16 cellular contexts compared by ENCODE assay signal in genomic region chr9:117080996-117081395, GRCh38.
DNase-seq lines count a peak whose midpoint lies in the region; ATAC-seq and TF ChIP-seq lines count a peak whose summit lies in the region.
"Had no signal": no experiment of that assay in that cellular context is flagged by ENCODE, and none has a peak within 500 bp of the region (broad histone marks: within the 10 kb centered on the region; RNA-seq: fewer than 3 reads in every experiment).

No MANE protein-coding gene starts in this region.

- H3K27me3 ChIP-seq in HUES48 (ENCODE audit: control insufficient read depth, insufficient read depth, low read length) (no peaks in the 10 kb centered on the region), SK-N-SH (ENCODE audit: insufficient read depth) (no peaks in the 10 kb centered on the region)

- peaks cover 0 to 7% of the 10 kb centered on the region in 2 donors for H3K9me3 Mint-ChIP-seq in natural killer cell
- no peaks in the 10 kb centered on the region for H3K9me3 Mint-ChIP-seq in activated naive CD8-positive, alpha-beta T cell treated with anti-CD3 and anti-CD28 coated beads for 36 hours
- H3K9me3 Mint-ChIP-seq: CD4-positive, alpha-beta T cell had no signal

- H3F3A ChIP-seq in SK-N-SH (replicated peaks; ENCODE audit: insufficient read depth): no peaks in the 10 kb centered on the region

- H2AFZ ChIP-seq in SK-N-SH (ENCODE audit: low read depth): no peak overlapping the region
- H2AFZ ChIP-seq: GM23248 had no signal

- POLR2A ChIA-PET in SK-N-SH (lab: Yijun Ruan, JAX): no interaction called here

- intact Hi-C loops in natural killer cell (cut with micrococcal nuclease): no loop called here

- H3K4me3 ChIP-seq in HUES48 (ENCODE audit: low read depth, low read length): no peak overlapping the region
- H3K4me3 ChIP-seq in SK-N-SH (ENCODE audit: low read depth in 2 of 2, low read length in 1 of 2): no peak overlapping the region
- H3K4me3 ChIP-seq: GM23248 had no signal

- 5% methylated on average over 2 of the region's 2 CpGs for WGBS in SK-N-SH (ENCODE audit: low lambda C conversion rate)

- peak in 1 of 2 experiments; percentile 49; a peak in 1 of 4 replicates for TF ChIP-seq EP300 in SK-N-SH (IDR thresholded peaks at IDR 0.05; ENCODE audit: borderline replicate concordance in 1 of 2, low read depth in 1 of 2, low read length in 1 of 2)

- H3K4me2 ChIP-seq in SK-N-SH: no peak overlapping the region

- H3K36me3 ChIP-seq in HUES48 (ENCODE audit: control insufficient read depth, insufficient read depth, low read length) (no peaks in the 10 kb centered on the region), SK-N-SH (replicated peaks in 1 of 2; ENCODE audit: control insufficient read depth in 1 of 2, insufficient read depth in 2 of 2, low read length in 1 of 2) (no peaks in the 10 kb centered on the region)

- TF ChIP-seq CTCF in SK-N-SH (IDR thresholded peaks at IDR 0.05) (no peak), natural killer cell (IDR thresholded peaks at IDR 0.05) (no peak)

- DNase-seq in SK-N-SH (peak; percentile 25), iPS DF 19.7 (ENCODE audit: low read depth, low spot score) (peak; percentile 38), pons (ENCODE audit: low spot score) (peak; percentile 57), natural killer cell (no peak), NCI-H128 (lab: John Stamatoyannopoulos, UW; ENCODE audit: unreplicated experiment) (no peak), GF-D8 (lab: John Stamatoyannopoulos, UW) (no peak)
- DNase-seq in activated naive CD8-positive, alpha-beta T cell treated with anti-CD3 and anti-CD28 coated beads for 36 hours: no peak
- DNase-seq: CD4-positive, alpha-beta T cell; COR-L47; DMS79; GM23248; KBM-7; NCI-H1105 had no signal

- no peaks in the 10 kb centered on the region for H3K9me2 ChIP-seq in SK-N-SH

- peak overlapping the region; percentile 27 for H3K27ac ChIP-seq in HUES48 (ENCODE audit: low read depth, low read length)
- H3K27ac ChIP-seq in SK-N-SH (ENCODE audit: low read depth in 2 of 2, low read length in 1 of 2): peak overlapping the region in 1 of 2 experiments; percentile 60; a peak in 2 of 4 replicates
- H3K27ac ChIP-seq: GM23248, HL-60 had no signal

- H3K36me3 Mint-ChIP-seq in natural killer cell: no peaks in the 10 kb centered on the region
- no peaks in the 10 kb centered on the region for H3K36me3 Mint-ChIP-seq in activated naive CD8-positive, alpha-beta T cell treated with anti-CD3 and anti-CD28 coated beads for 36 hours

- ATAC-seq in natural killer cell: no peak
- ATAC-seq: Right ventricle myocardium inferior had no signal

- no peaks in the 10 kb centered on the region for H3K27me3 Mint-ChIP-seq in natural killer cell (ENCODE audit: low read depth in 2 of 2)
- peaks cover 5% of the 10 kb centered on the region for H3K27me3 Mint-ChIP-seq in activated naive CD8-positive, alpha-beta T cell treated with anti-CD3 and anti-CD28 coated beads for 36 hours
- H3K27me3 Mint-ChIP-seq: CD4-positive, alpha-beta T cell had no signal

- H3K79me2 ChIP-seq in SK-N-SH (ENCODE audit: insufficient read depth): no peaks in the 10 kb centered on the region

- H3K4me3 Mint-ChIP-seq in natural killer cell: no peak overlapping the region
- no peak overlapping the region for H3K4me3 Mint-ChIP-seq in activated naive CD8-positive, alpha-beta T cell treated with anti-CD3 and anti-CD28 coated beads for 36 hours
- H3K4me3 Mint-ChIP-seq: CD4-positive, alpha-beta T cell had no signal

- CTCF ChIA-PET in SK-N-SH (lab: Yijun Ruan, JAX): interaction anchor here (0.7 to 1.9 kb wide), 6 partner anchors 35 to 364 kb away, joined by 3 to 5 read pairs (median 3); no protein-coding TSS in a partner anchor

- H3K9ac ChIP-seq in HUES48 (ENCODE audit: low read depth, low read length): no peak overlapping the region
- no peak overlapping the region for H3K9ac ChIP-seq in SK-N-SH
- H3K9ac ChIP-seq: GM23248 had no signal

- no peaks in the 10 kb centered on the region for H4K20me1 ChIP-seq in SK-N-SH (ENCODE audit: insufficient read depth)

- H3K9me3 ChIP-seq in HUES48 (ENCODE audit: control insufficient read depth, insufficient read depth, low read length) (no peaks in the 10 kb centered on the region), SK-N-SH (no peaks in the 10 kb centered on the region)

- no peak for TF ChIP-seq RAD21 in SK-N-SH (IDR thresholded peaks at IDR 0.05; ENCODE audit: low read length)

- no peaks in the 10 kb centered on the region for H3K4me1 Mint-ChIP-seq in natural killer cell
- no peaks in the 10 kb centered on the region for H3K4me1 Mint-ChIP-seq in activated naive CD8-positive, alpha-beta T cell treated with anti-CD3 and anti-CD28 coated beads for 36 hours

- H3K27ac Mint-ChIP-seq in natural killer cell: no peak overlapping the region
- H3K27ac Mint-ChIP-seq in activated naive CD8-positive, alpha-beta T cell treated with anti-CD3 and anti-CD28 coated beads for 36 hours: no peak overlapping the region
- H3K27ac Mint-ChIP-seq: CD4-positive, alpha-beta T cell had no signal

- H3K4me1 ChIP-seq in HUES48 (ENCODE audit: control insufficient read depth, insufficient read depth, low read length): peaks cover 35% of the 10 kb centered on the region
- peaks cover 0 to 37% of the 10 kb centered on the region in 2 experiments; a peak in 2 of 4 replicates for H3K4me1 ChIP-seq in SK-N-SH (ENCODE audit: control insufficient read depth in 1 of 2, insufficient read depth in 2 of 2, low read depth in 1 of 2, low read length in 1 of 2)

TF ChIP-seq in SK-N-SH, 30 proteins besides CTCF, POLR2A, EP300 and RAD21:
- TF ChIP-seq FOXM1 (IDR thresholded peaks at IDR 0.05; ENCODE audit: low read depth) (no peak), TAF1 (IDR thresholded peaks at IDR 0.05; ENCODE audit: borderline replicate concordance, low read depth, low read length) (no peak), TEAD4 (IDR thresholded peaks at IDR 0.05; ENCODE audit: borderline replicate concordance, insufficient read depth) (no peak), IRF3 (IDR thresholded peaks at IDR 0.05; ENCODE audit: low read depth, low read length) (no peak), RCOR1 (IDR thresholded peaks at IDR 0.05; ENCODE audit: low read length) (0 out of 2 replicates have a peak, but pooled peaks have one; percentile 49), MEF2A (IDR thresholded peaks at IDR 0.05; ENCODE audit: borderline replicate concordance, low read depth) (no peak), JUND (IDR thresholded peaks at IDR 0.05) (no peak), PBX3 (IDR thresholded peaks at IDR 0.05) (no peak), YY1 (IDR thresholded peaks at IDR 0.05; ENCODE audit: low read depth) (no peak), RFX5 (IDR thresholded peaks at IDR 0.05; ENCODE audit: low read length) (0 out of 2 replicates have a peak, but pooled peaks have one; percentile 20)
- TF ChIP-seq, protein P1, sequence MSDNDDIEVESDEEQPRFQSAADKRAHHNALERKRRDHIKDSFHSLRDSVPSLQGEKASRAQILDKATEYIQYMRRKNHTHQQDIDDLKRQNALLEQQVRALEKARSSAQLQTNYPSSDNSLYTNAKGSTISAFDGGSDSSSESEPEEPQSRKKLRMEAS (IDR thresholded peaks at IDR 0.05; ENCODE audit: low read depth): no peak

Comparison
In these comparisons a context has a peak if more than half of its experiments do, and no peak if none do; other contexts are left out.
1. DNase-seq: peak in SK-N-SH (single experiment), iPS DF 19.7 (single experiment) and pons (single experiment); none in natural killer cell (single experiment), NCI-H128 (single experiment), activated naive CD8-positive, alpha-beta T cell treated with anti-CD3 and anti-CD28 coated beads for 36 hours (single experiment) and GF-D8 (single experiment).